In genomic region chr4:87375719-87376291, GRCh38 we compare ENCODE assay signal across 8 cellular contexts. TPM values are rescaled to one million over a fixed set of nuclear protein-coding genes. Genes with fewer than 3 reads are reported as not detected.
DNase-seq lines count a peak whose midpoint lies in the region; ATAC-seq and TF ChIP-seq lines count a peak whose summit lies in the region.

No MANE protein-coding gene starts in this region.

- H3K27ac ChIP-seq in neutrophil, result peak overlapping the region; percentile 52

- H3K9me3 ChIP-seq in neutrophil, result no peaks in the 10 kb centered on the region

- DNase-seq in NCI-H510A treated with DMSO at 0.1 percent for 48 hours (lab: John Stamatoyannopoulos, UW) (peak; percentile 38), NCI-H510A (lab: John Stamatoyannopoulos, UW) (no peak), SK-MEL-5 (ENCODE audit: low read depth, low spot score) (peak; percentile 65), fibroblast of peridontal ligament (ENCODE audit: extremely low read depth) (peak; percentile 94), MV-4-11 (lab: John Stamatoyannopoulos, UW) (no peak)

- H3K4me1 ChIP-seq in neutrophil (ENCODE audit: control insufficient read depth in 1 of 2, insufficient read depth in 1 of 2, low read depth in 1 of 2, low read length in 1 of 2), result peaks cover 0 to 8% of the 10 kb centered on the region in 2 experiments

- peak; percentile 62 for TF ChIP-seq CTCF in neutrophil (IDR thresholded peaks at IDR 0.05)

- H3K27me3 ChIP-seq in neutrophil, result no peaks in the 10 kb centered on the region

- peaks cover 93% of the 10 kb centered on the region for H3K36me3 ChIP-seq in neutrophil

- in situ Hi-C loops in SK-MEL-5 (cut with HindIII; ENCODE audit: low pct_unique_long_range_greater_than_20kb, low sequenced_read_pairs), result no loop called here

- ATAC-seq in HG02973 (IDR thresholded peaks at IDR 0.05; ENCODE audit: unreplicated experiment) (peak; percentile 58), HG03342 (IDR thresholded peaks at IDR 0.05; ENCODE audit: unreplicated experiment) (no peak)

- no peak overlapping the region for H3K4me3 ChIP-seq in neutrophil (ENCODE audit: low read depth in 1 of 2, low read length in 1 of 2)

RNA-seq across cellular contexts. Expression of gene HSD17B11, which starts 15.2 kb away (rescaled TPM):
- 44.7 TPM in 2 replicates for total RNA-seq in SK-MEL-5 (2014; rRNA removed; shearing (Covaris generic))
- polyA plus RNA-seq in SK-MEL-5 (2015; cell fraction: cytosol; rRNA removed), result 27.5 and 30.1 TPM in 2 replicates
- 16.3 and 37.4 TPM in 2 replicates for polyA plus RNA-seq in SK-MEL-5 (2015; cell fraction: nucleus; rRNA removed)

RNA-seq across cellular contexts. Expression of gene NUDT9, which starts 46.6 kb away (rescaled TPM):
- total RNA-seq in SK-MEL-5 (2014; rRNA removed; shearing (Covaris generic)), result 13.8 and 14.1 TPM in 2 replicates
- 40.9 and 48.1 TPM in 2 replicates for polyA plus RNA-seq in SK-MEL-5 (2015; cell fraction: cytosol; rRNA removed)
- polyA plus RNA-seq in SK-MEL-5 (2015; cell fraction: nucleus; rRNA removed), result 26.5 and 49.3 TPM in 2 replicates

RNA-seq across cellular contexts. Expression of gene HSD17B13, which starts 53.1 kb away (rescaled TPM):
- total RNA-seq in SK-MEL-5 (2014; rRNA removed; shearing (Covaris generic)), result not detected in 2 replicates
- 0.04 TPM in 1 of 2 replicates, not detected in the other for polyA plus RNA-seq in SK-MEL-5 (2015; cell fraction: cytosol; rRNA removed)
- 0.09 TPM in 1 of 2 replicates, not detected in the other for polyA plus RNA-seq in SK-MEL-5 (2015; cell fraction: nucleus; rRNA removed)

Comparison
In these comparisons a context has a peak if more than half of its experiments do, and no peak if none do; other contexts are left out.
1. DNase-seq: peak in NCI-H510A treated with DMSO at 0.1 percent for 48 hours (single experiment), SK-MEL-5 (single experiment) and fibroblast of peridontal ligament (single experiment); none in NCI-H510A (single experiment) and MV-4-11 (single experiment).